Comparison of ENCODE assay signal across 7 cellular contexts in the genomic region with DNA sequence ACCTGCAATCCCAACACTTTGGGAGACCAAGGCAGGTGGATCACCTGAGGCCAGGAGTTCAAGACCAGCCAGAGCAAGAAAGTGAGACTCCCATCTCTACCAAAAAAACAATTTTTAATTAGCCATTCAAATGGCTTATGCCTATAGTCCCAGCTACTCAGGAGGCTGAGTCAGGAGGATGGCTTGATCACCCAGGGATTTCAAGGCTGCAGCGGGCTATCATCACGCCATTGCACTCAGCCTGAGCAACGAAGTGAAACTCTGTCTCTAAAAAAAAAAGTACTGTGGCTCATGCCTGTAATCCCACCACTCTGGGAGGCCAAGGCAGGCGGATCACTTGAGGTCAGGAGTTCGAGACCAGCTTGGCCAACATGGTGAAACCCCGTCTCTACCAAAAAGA. TPM values are rescaled to one million over a fixed set of nuclear protein-coding genes. Genes with fewer than 3 reads are reported as not detected.
DNase-seq lines count a peak whose midpoint lies in the region; FAIRE-seq and TF ChIP-seq lines count a peak whose summit lies in the region.
"Not testable (repeated sequence)": the region's sequence is repeated elsewhere in the genome, so short reads cannot be mapped to it uniquely, and the experiment has no call there.
"Had no signal": no experiment of that assay in that cellular context is flagged by ENCODE, and none has a peak within 500 bp of the region (broad histone marks: within the 10 kb centered on the region; RNA-seq: fewer than 3 reads in every experiment).

No MANE protein-coding gene starts in this region.

- not testable (repeated sequence) for H3K9ac ChIP-seq in endothelial cell of umbilical vein (replicated peaks; ENCODE audit: extremely low read depth, insufficient read depth, low read length); neural progenitor cell

- H3K79me2 ChIP-seq in ACC112 (ENCODE audit: control insufficient read depth, insufficient read depth, low read length, unreplicated experiment) (peaks cover 77% of the 10 kb centered on the region), endothelial cell of umbilical vein (ENCODE audit: control insufficient read depth, insufficient read depth, low read length) (peaks cover 73% of the 10 kb centered on the region), neural progenitor cell (ENCODE audit: low read depth) (peaks cover 84% of the 10 kb centered on the region)

- peak overlapping the region; percentile 73 for H3K27ac Mint-ChIP-seq in T-helper 1 cell treated with Interleukin-12 subunit alpha and Interleukin-12 subunit beta and Interleukin-4 antibody, amounts not matched to agents 30 μg/mL and 1 μg/mL, for 36 hours
- H3K27ac Mint-ChIP-seq in activated naive CD4-positive, alpha-beta T cell treated with anti-CD3 and anti-CD28 coated beads for 36 hours: peak overlapping the region; percentile 77
- not testable (repeated sequence) for H3K27ac Mint-ChIP-seq in neural progenitor cell

- not testable (repeated sequence) for DNase-seq in HL-60 (ENCODE audit: low read depth in 1 of 2, low spot score in 1 of 2); activated naive CD4-positive, alpha-beta T cell treated with anti-CD3 and anti-CD28 coated beads for 36 hours; endothelial cell of umbilical vein (ENCODE audit: low read depth, low spot score); neural progenitor cell (ENCODE audit: low spot score)

- TF ChIP-seq CTCF in HL-60 (IDR thresholded peaks at IDR 0.05; ENCODE audit: insufficient read depth, low read length); endothelial cell of umbilical vein (IDR thresholded peaks at IDR 0.05; ENCODE audit: extremely low read depth in 1 of 2, insufficient read depth in 1 of 2, low read depth in 1 of 2, low read length in 2 of 2); neural progenitor cell (IDR thresholded peaks at IDR 0.05): not testable (repeated sequence)

- POLR2A ChIA-PET in endothelial cell of umbilical vein (lab: Charles Lee): not testable (repeated sequence)

- peaks cover 11% of the 10 kb centered on the region; the same call in 1 of the 2 replicates for H3K36me3 ChIP-seq in ACC112 (ENCODE audit: insufficient read depth, low read length)
- not testable (repeated sequence) for H3K36me3 ChIP-seq in endothelial cell of umbilical vein (ENCODE audit: control insufficient read depth in 2 of 2, extremely low read depth in 1 of 2, insufficient read depth in 2 of 2, low read length in 2 of 2); neural progenitor cell

- peaks cover 56% of the 10 kb centered on the region for H3K4me1 Mint-ChIP-seq in T-helper 1 cell treated with Interleukin-12 subunit alpha and Interleukin-12 subunit beta and Interleukin-4 antibody, amounts not matched to agents 30 μg/mL and 1 μg/mL, for 36 hours (ENCODE audit: low read depth)
- peaks cover 75% of the 10 kb centered on the region for H3K4me1 Mint-ChIP-seq in activated naive CD4-positive, alpha-beta T cell treated with anti-CD3 and anti-CD28 coated beads for 36 hours (ENCODE audit: low read depth)
- H3K4me1 Mint-ChIP-seq in neural progenitor cell: peaks cover 27% of the 10 kb centered on the region

- H3K4me1 ChIP-seq in ACC112 (ENCODE audit: control insufficient read depth, insufficient read depth, low read length, unreplicated experiment) (peaks cover 40% of the 10 kb centered on the region), endothelial cell of umbilical vein (ENCODE audit: control insufficient read depth, extremely low read depth, insufficient read depth, low read length) (peaks cover 48% of the 10 kb centered on the region), neural progenitor cell (peaks cover 11% of the 10 kb centered on the region)

- peak overlapping the region; percentile 13; the same call in 1 of the 2 replicates for H3K27ac ChIP-seq in ACC112 (ENCODE audit: low read depth, low read length)
- peak overlapping the region; percentile 84; the same call in 1 of the 2 replicates for H3K27ac ChIP-seq in HL-60 (replicated peaks)
- H3K27ac ChIP-seq in endothelial cell of umbilical vein (ENCODE audit: insufficient read depth, low read depth, low read length): peak overlapping the region; percentile 65
- not testable (repeated sequence) for H3K27ac ChIP-seq in neural progenitor cell

- peaks cover 17% of the 10 kb centered on the region for H3K36me3 Mint-ChIP-seq in T-helper 1 cell treated with Interleukin-12 subunit alpha and Interleukin-12 subunit beta and Interleukin-4 antibody, amounts not matched to agents 30 μg/mL and 1 μg/mL, for 36 hours (ENCODE audit: low read depth)
- peaks cover 43% of the 10 kb centered on the region for H3K36me3 Mint-ChIP-seq in activated naive CD4-positive, alpha-beta T cell treated with anti-CD3 and anti-CD28 coated beads for 36 hours (ENCODE audit: low read depth)
- H3K36me3 Mint-ChIP-seq in neural progenitor cell: not testable (repeated sequence)

- not testable (repeated sequence) for H3K4me3 ChIP-seq in ACC112 (ENCODE audit: low read depth, low read length); HL-60 (replicated peaks; ENCODE audit: insufficient read depth, low read length); endothelial cell of umbilical vein (replicated peaks in 1 of 3; ENCODE audit: insufficient read depth in 1 of 3, low read depth in 1 of 3, low read length in 3 of 3); neural progenitor cell

- not testable (repeated sequence) for TF ChIP-seq POLR2A in endothelial cell of umbilical vein (IDR thresholded peaks at IDR 0.05; ENCODE audit: low read depth, low read length)

- not testable (repeated sequence) for H3K27me3 ChIP-seq in ACC112 (ENCODE audit: insufficient read depth, low read length); HL-60 (ENCODE audit: insufficient read depth, poor library complexity, severe bottlenecking); endothelial cell of umbilical vein (ENCODE audit: control insufficient read depth in 2 of 2, insufficient read depth in 2 of 2, low read length in 2 of 2); neural progenitor cell

- not testable (repeated sequence) for H3K9me1 ChIP-seq in endothelial cell of umbilical vein (replicated peaks; ENCODE audit: control insufficient read depth, extremely low read depth, insufficient read depth, low read length)

- not testable (repeated sequence) for H2AFZ ChIP-seq in ACC112 (ENCODE audit: low read length, unreplicated experiment); endothelial cell of umbilical vein (ENCODE audit: low read depth, low read length); neural progenitor cell (replicated peaks)

- H3K4me2 ChIP-seq in endothelial cell of umbilical vein (ENCODE audit: insufficient read depth, low read length); neural progenitor cell: not testable (repeated sequence)

- BruUV-seq in endothelial cell of umbilical vein (replicated peaks; lab: Mats Ljungman, UMichigan): not testable (repeated sequence)

- CTCF ChIA-PET in activated naive CD4-positive, alpha-beta T cell treated with anti-CD3 and anti-CD28 coated beads for 36 hours (lab: Charles Lee): interaction anchor here (0.6 to 1.2 kb wide), 5 partner anchors 16 to 1264 kb away, joined by 3 to 4 read pairs (median 3); partner anchors contain the start of gene PPOX
- CTCF ChIA-PET in endothelial cell of umbilical vein (lab: Charles Lee): interaction anchor here (1.1 to 1.5 kb wide), 2 partner anchors 11 to 23 kb away, joined by 3 read pairs; no protein-coding TSS in a partner anchor

- not testable (repeated sequence) for H3K9me3 ChIP-seq in endothelial cell of umbilical vein (replicated peaks; ENCODE audit: control insufficient read depth, insufficient read depth, low read length); neural progenitor cell (ENCODE audit: low read depth)

- not testable (repeated sequence) for FAIRE-seq in endothelial cell of umbilical vein (lab: Jason Lieb, UNC)

- H4K20me1 ChIP-seq in endothelial cell of umbilical vein (replicated peaks; ENCODE audit: control insufficient read depth, extremely low read depth, insufficient read depth, low read length): not testable (repeated sequence)
- peaks cover 40% of the 10 kb centered on the region for H4K20me1 ChIP-seq in neural progenitor cell (ENCODE audit: low read depth)

- peak overlapping the region; percentile 26 for H3K4me3 Mint-ChIP-seq in T-helper 1 cell treated with Interleukin-12 subunit alpha and Interleukin-12 subunit beta and Interleukin-4 antibody, amounts not matched to agents 30 μg/mL and 1 μg/mL, for 36 hours
- peak overlapping the region; percentile 92 for H3K4me3 Mint-ChIP-seq in activated naive CD4-positive, alpha-beta T cell treated with anti-CD3 and anti-CD28 coated beads for 36 hours
- H3K4me3 Mint-ChIP-seq in neural progenitor cell: peak overlapping the region; percentile 97

- dilution Hi-C loops in endothelial cell of umbilical vein (cut with MboI; ENCODE audit: extremely low pct_ligation_motif_present, low sequenced_read_pairs): not testable (repeated sequence)

- not testable (repeated sequence) for H3K27me3 Mint-ChIP-seq in T-helper 1 cell treated with Interleukin-12 subunit alpha and Interleukin-12 subunit beta and Interleukin-4 antibody, amounts not matched to agents 30 μg/mL and 1 μg/mL, for 36 hours (ENCODE audit: low read depth); activated naive CD4-positive, alpha-beta T cell treated with anti-CD3 and anti-CD28 coated beads for 36 hours (ENCODE audit: low read depth); neural progenitor cell (ENCODE audit: insufficient read depth, low read depth)

- intact Hi-C loops in activated naive CD4-positive, alpha-beta T cell treated with anti-CD3 and anti-CD28 coated beads for 36 hours (cut with micrococcal nuclease): loop anchor here (1.0 to 2.0 kb wide), 5 partner anchors 16 to 69 kb away; partner anchors contain the start of genes DEDD, PPOX and UFC1
- intact Hi-C loops in endothelial cell of umbilical vein (cut with micrococcal nuclease): loop anchor here (5.0 kb wide), 1 partner anchor 196 kb away; the partner anchor contains the start of gene SDHC

- peaks cover 32% of the 10 kb centered on the region for H3F3A ChIP-seq in neural progenitor cell (ENCODE audit: low read depth)

- not testable (repeated sequence) for H3K9me3 Mint-ChIP-seq in T-helper 1 cell treated with Interleukin-12 subunit alpha and Interleukin-12 subunit beta and Interleukin-4 antibody, amounts not matched to agents 30 μg/mL and 1 μg/mL, for 36 hours; activated naive CD4-positive, alpha-beta T cell treated with anti-CD3 and anti-CD28 coated beads for 36 hours; neural progenitor cell

RNA-seq across cellular contexts. Expression of gene PFDN2, which starts 1.9 kb away (rescaled TPM):
- total RNA-seq in activated naive CD4-positive, alpha-beta T cell treated with anti-CD3 and anti-CD28 coated beads for 36 hours: 100 to 1,000 TPM; 179 to 183 TPM
- 99.5 and 104 TPM in 2 replicates for total RNA-seq in endothelial cell of umbilical vein
- 86.8 and 157 TPM in 2 replicates for polyA plus RNA-seq in endothelial cell of umbilical vein
- 171 and 232 TPM in 2 replicates for polyA plus RNA-seq in endothelial cell of umbilical vein (2011; cell fraction: cytosol; rRNA removed)
- polyA plus RNA-seq in endothelial cell of umbilical vein (2011; cell fraction: nucleus; rRNA removed): 39.5 and 63.8 TPM in 2 replicates
- 160 and 179 TPM in 2 replicates for polyA plus RNA-seq in endothelial cell of umbilical vein (2012)
- polyA minus RNA-seq in endothelial cell of umbilical vein: 20.8 and 22.6 TPM in 2 replicates
- polyA minus RNA-seq in endothelial cell of umbilical vein (2011; cell fraction: cytosol; rRNA and poly(A)+ RNA removed): 26.3 TPM
- 4.3 and 5.0 TPM in 2 replicates for polyA minus RNA-seq in endothelial cell of umbilical vein (2011; cell fraction: nucleus; rRNA and poly(A)+ RNA removed)
- total RNA-seq in neural progenitor cell (ENCODE audit: low replicate concordance): 57.6 and 74.1 TPM in 2 replicates

RNA-seq across cellular contexts. Expression of gene NIT1, which starts 1.9 kb away (rescaled TPM):
- 10 to 100 TPM; 59.1 to 63.1 TPM for total RNA-seq in activated naive CD4-positive, alpha-beta T cell treated with anti-CD3 and anti-CD28 coated beads for 36 hours
- total RNA-seq in endothelial cell of umbilical vein (20.3 and 20.9 TPM in 2 replicates), neural progenitor cell (ENCODE audit: low replicate concordance) (39.5 and 46.3 TPM in 2 replicates)
- 26.5 and 28.2 TPM in 2 replicates for polyA plus RNA-seq in endothelial cell of umbilical vein
- polyA plus RNA-seq in endothelial cell of umbilical vein (2011; cell fraction: cytosol; rRNA removed): 21.0 and 21.6 TPM in 2 replicates
- 53.0 and 53.3 TPM in 2 replicates for polyA plus RNA-seq in endothelial cell of umbilical vein (2011; cell fraction: nucleus; rRNA removed)
- polyA plus RNA-seq in endothelial cell of umbilical vein (2012): 21.1 and 26.4 TPM in 2 replicates
- polyA minus RNA-seq in endothelial cell of umbilical vein: 22.9 and 26.2 TPM in 2 replicates
- 14.1 TPM for polyA minus RNA-seq in endothelial cell of umbilical vein (2011; cell fraction: cytosol; rRNA and poly(A)+ RNA removed)
- 13.1 and 16.5 TPM in 2 replicates for polyA minus RNA-seq in endothelial cell of umbilical vein (2011; cell fraction: nucleus; rRNA and poly(A)+ RNA removed)

RNA-seq across cellular contexts. Expression of gene DEDD, which starts 16.5 kb away (rescaled TPM):
- 10 to 100 TPM; 29.7 to 34.0 TPM for total RNA-seq in activated naive CD4-positive, alpha-beta T cell treated with anti-CD3 and anti-CD28 coated beads for 36 hours
- total RNA-seq in endothelial cell of umbilical vein (50.2 and 54.9 TPM in 2 replicates), neural progenitor cell (ENCODE audit: low replicate concordance) (29.7 and 34.8 TPM in 2 replicates)
- 78.3 and 81.8 TPM in 2 replicates for polyA plus RNA-seq in endothelial cell of umbilical vein
- polyA plus RNA-seq in endothelial cell of umbilical vein (2011; cell fraction: cytosol; rRNA removed): 68.5 and 69.2 TPM in 2 replicates
- 62.1 and 68.5 TPM in 2 replicates for polyA plus RNA-seq in endothelial cell of umbilical vein (2011; cell fraction: nucleus; rRNA removed)
- polyA plus RNA-seq in endothelial cell of umbilical vein (2012): 36.7 and 46.4 TPM in 2 replicates
- polyA minus RNA-seq in endothelial cell of umbilical vein: 118 and 132 TPM in 2 replicates
- polyA minus RNA-seq in endothelial cell of umbilical vein (2011; cell fraction: cytosol; rRNA and poly(A)+ RNA removed): 18.5 TPM
- polyA minus RNA-seq in endothelial cell of umbilical vein (2011; cell fraction: nucleus; rRNA and poly(A)+ RNA removed): 21.3 and 24.1 TPM in 2 replicates

RNA-seq across cellular contexts. Expression of gene KLHDC9, which starts 17.8 kb away (rescaled TPM):
- under 1 TPM; 0.33 to 0.57 TPM for total RNA-seq in activated naive CD4-positive, alpha-beta T cell treated with anti-CD3 and anti-CD28 coated beads for 36 hours
- 1.1 and 1.4 TPM in 2 replicates for total RNA-seq in endothelial cell of umbilical vein
- polyA plus RNA-seq in endothelial cell of umbilical vein: 2.6 and 3.2 TPM in 2 replicates
- 2.0 and 2.2 TPM in 2 replicates for polyA plus RNA-seq in endothelial cell of umbilical vein (2011; cell fraction: cytosol; rRNA removed)
- 3.8 and 4.4 TPM in 2 replicates for polyA plus RNA-seq in endothelial cell of umbilical vein (2011; cell fraction: nucleus; rRNA removed)
- 0.40 and 1.3 TPM in 2 replicates for polyA plus RNA-seq in endothelial cell of umbilical vein (2012)
- polyA minus RNA-seq in endothelial cell of umbilical vein: 1.1 TPM in 1 of 2 replicates, not detected in the other
- 1.1 TPM for polyA minus RNA-seq in endothelial cell of umbilical vein (2011; cell fraction: cytosol; rRNA and poly(A)+ RNA removed)
- polyA minus RNA-seq in endothelial cell of umbilical vein (2011; cell fraction: nucleus; rRNA and poly(A)+ RNA removed): 0.87 TPM in 1 of 2 replicates, not detected in the other
- 12.6 and 22.6 TPM in 2 replicates for total RNA-seq in neural progenitor cell (ENCODE audit: low replicate concordance)
- total RNA-seq: SJCRH30 had no signal

RNA-seq across cellular contexts. Expression of gene NECTIN4, which starts 26.6 kb away (rescaled TPM):
- not detected for total RNA-seq in activated naive CD4-positive, alpha-beta T cell treated with anti-CD3 and anti-CD28 coated beads for 36 hours
- total RNA-seq in endothelial cell of umbilical vein: 0.37 and 0.58 TPM in 2 replicates
- 0.15 and 0.29 TPM in 2 replicates for polyA plus RNA-seq in endothelial cell of umbilical vein
- 0.13 and 0.15 TPM in 2 replicates for polyA plus RNA-seq in endothelial cell of umbilical vein (2011; cell fraction: cytosol; rRNA removed)
- 0.20 and 0.29 TPM in 2 replicates for polyA plus RNA-seq in endothelial cell of umbilical vein (2011; cell fraction: nucleus; rRNA removed)
- polyA plus RNA-seq in endothelial cell of umbilical vein (2012): not detected in 2 replicates
- 0.11 TPM in 1 of 2 replicates, not detected in the other for polyA minus RNA-seq in endothelial cell of umbilical vein
- not detected for polyA minus RNA-seq in endothelial cell of umbilical vein (2011; cell fraction: cytosol; rRNA and poly(A)+ RNA removed)
- not detected in 2 replicates for polyA minus RNA-seq in endothelial cell of umbilical vein (2011; cell fraction: nucleus; rRNA and poly(A)+ RNA removed)
- 0.06 TPM in 1 of 2 replicates, not detected in the other for total RNA-seq in neural progenitor cell (ENCODE audit: low replicate concordance)

Comparison
In these comparisons a context has a peak if more than half of its experiments do, and no peak if none do; other contexts are left out.
1. H3K4me3 Mint-ChIP-seq: peak in every context shown above with its lines; median percentile 97 in neural progenitor cell; 92 in activated naive CD4-positive, alpha-beta T cell treated with anti-CD3 and anti-CD28 coated beads for 36 hours; 26 in T-helper 1 cell treated with Interleukin-12 subunit alpha and Interleukin-12 subunit beta and Interleukin-4 antibody, amounts not matched to agents 30 μg/mL and 1 μg/mL, for 36 hours.